Comparison of ENCODE assay signal across 10 cellular contexts in the genomic region with DNA sequence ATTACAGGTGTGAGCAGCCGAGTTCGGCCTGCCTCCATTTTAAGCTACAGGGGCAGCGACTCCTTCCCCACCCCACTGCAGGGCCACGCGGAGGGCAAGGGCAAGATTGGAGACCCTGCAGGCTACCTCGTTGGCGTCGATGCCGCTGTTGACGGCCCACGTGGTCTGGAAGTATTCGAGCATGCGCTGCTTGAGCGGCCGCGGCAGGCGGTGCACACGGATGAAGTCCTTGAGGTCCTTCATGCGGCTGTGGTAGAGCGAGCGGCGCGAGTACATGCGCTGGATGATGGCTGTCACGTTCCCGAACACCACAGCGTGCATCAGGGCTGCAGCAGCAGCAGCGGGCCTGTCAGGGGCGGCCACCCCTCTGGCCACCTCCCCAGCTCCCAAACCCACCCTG. TPM values are rescaled to one million over a fixed set of nuclear protein-coding genes. Genes with fewer than 3 reads are reported as not detected.
"Had no signal": no experiment of that assay in that cellular context is flagged by ENCODE, and none has a peak within 500 bp of the region (broad histone marks: within the 10 kb centered on the region; RNA-seq: fewer than 3 reads in every experiment).

No MANE protein-coding gene starts in this region.

- H3K27me3 Mint-ChIP-seq: IgD-negative memory B cell had no signal

- H3K4me3 Mint-ChIP-seq: HFFc6, IgD-negative memory B cell had no signal

- H3K9me3 ChIP-seq: HAP-1 had no signal

- ATAC-seq: HCT116 had no signal

- H3K27ac Mint-ChIP-seq: HFFc6 had no signal

- H3K4me1 ChIP-seq: HAP-1 had no signal

- H3K36me3 ChIP-seq: HAP-1 had no signal

- DNase-seq: GOT3, H7, HFFc6, KBM-7 had no signal

- H3K4me1 Mint-ChIP-seq: IgD-negative memory B cell had no signal

- H3K4me3 ChIP-seq: HAP-1 had no signal

- H3K27ac ChIP-seq: HL-60 had no signal

- H3K9me3 Mint-ChIP-seq: HFFc6, IgD-negative memory B cell had no signal

RNA-seq across cellular contexts. Expression of a gene that starts 11.6 kb away (rescaled TPM):
- total RNA-seq: HFFc6, HT1080 had no signal
- polyA plus RNA-seq: IgD-negative memory B cell had no signal

RNA-seq across cellular contexts. Expression of a gene that starts 15.9 kb away (rescaled TPM):
- total RNA-seq: H4, H7, HFFc6, HT1080 had no signal
- polyA plus RNA-seq: IgD-negative memory B cell had no signal

RNA-seq across cellular contexts. Expression of a gene that starts 46.7 kb away (rescaled TPM):
- total RNA-seq: H4, HFFc6, HT1080 had no signal
